In the genomic region with DNA sequence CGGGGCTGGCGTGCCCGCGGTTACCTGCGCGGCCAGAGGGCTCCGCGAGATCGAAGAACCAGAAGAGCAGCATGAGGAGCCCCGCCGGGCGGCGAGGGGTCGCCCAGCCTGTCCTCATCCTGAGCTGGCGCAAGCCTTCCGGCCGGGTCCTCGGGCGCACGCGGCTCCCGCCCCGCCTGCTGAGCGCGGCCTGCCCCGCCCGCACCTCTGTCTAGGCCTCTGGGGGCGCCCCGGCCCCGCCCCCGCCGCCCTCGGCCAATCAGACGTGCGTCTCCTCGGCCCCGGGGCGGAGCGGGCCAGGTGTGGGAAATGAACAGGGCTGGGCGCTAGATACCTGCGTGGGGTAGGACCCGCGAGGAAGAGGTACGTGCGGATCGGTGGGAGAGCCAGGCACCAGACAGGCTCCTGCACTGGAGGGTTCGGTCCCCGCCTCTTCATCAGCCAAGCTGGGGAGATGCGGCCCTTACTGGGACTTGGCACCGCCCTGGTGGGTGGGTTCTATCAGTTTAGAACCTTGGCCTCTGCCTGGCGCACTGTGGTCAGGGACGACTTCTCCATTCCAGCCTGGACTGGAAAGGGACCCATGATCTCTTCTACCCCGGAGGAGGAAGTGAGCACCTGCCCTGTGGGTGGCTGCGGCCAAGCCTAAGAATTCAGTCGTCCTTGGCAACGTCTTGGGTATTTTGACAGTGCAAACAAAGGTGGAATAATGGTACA, we compare ENCODE assay signal across 8 cellular contexts. TPM values are rescaled to one million over a fixed set of nuclear protein-coding genes. Genes with fewer than 3 reads are reported as not detected.
DNase-seq lines count a peak whose midpoint lies in the region; ATAC-seq and FAIRE-seq lines count a peak whose summit lies in the region.

LY75 (minus strand) TSS at position 192 of the 717 bp plus-strand sequence.

- no peaks in the 10 kb centered on the region for H3K9me3 Mint-ChIP-seq in activated naive CD8-positive, alpha-beta T cell treated with anti-CD3 and anti-CD28 coated beads, Interleukin-2, amount 10 ng/mL, durations not matched to agents 7 days and 5 days

- H3K4me1 Mint-ChIP-seq in activated naive CD8-positive, alpha-beta T cell treated with anti-CD3 and anti-CD28 coated beads, Interleukin-2, amount 10 ng/mL, durations not matched to agents 7 days and 5 days = peaks cover 17% of the 10 kb centered on the region

- POLR2A ChIA-PET in activated naive CD8-positive, alpha-beta T cell treated with anti-CD3 and anti-CD28 coated beads, Interleukin-2, amount 10 ng/mL, durations not matched to agents 7 days and 5 days (lab: Charles Lee) = interaction anchor here (0.8 to 1.7 kb wide), 3 partner anchors 10 to 192 kb away, joined by 3 to 17 read pairs (median 7); partner anchors contain the start of gene MARCHF7

- H3K36me3 Mint-ChIP-seq in activated naive CD8-positive, alpha-beta T cell treated with anti-CD3 and anti-CD28 coated beads, Interleukin-2, amount 10 ng/mL, durations not matched to agents 7 days and 5 days = peaks cover 4% of the 10 kb centered on the region

- H3K9me3 ChIP-seq in iPS DF 6.9 (ENCODE audit: control insufficient read depth, insufficient read depth, low read length) (no peaks in the 10 kb centered on the region), small intestine (ENCODE audit: control insufficient read depth, low read depth) (no peaks in the 10 kb centered on the region)

- no peak for FAIRE-seq in small intestine (lab: Jason Lieb, UNC)

- peak within 1 kb of the TSS; percentile 97 for H3K27ac Mint-ChIP-seq in activated naive CD8-positive, alpha-beta T cell treated with anti-CD3 and anti-CD28 coated beads, Interleukin-2, amount 10 ng/mL, durations not matched to agents 7 days and 5 days

- H3K36me3 ChIP-seq in iPS DF 6.9 (ENCODE audit: control insufficient read depth, insufficient read depth, low read length) (no peaks in the 10 kb centered on the region), small intestine (ENCODE audit: control insufficient read depth in 2 of 2, insufficient read depth in 2 of 2, low read length in 2 of 2) (no peaks in the 10 kb centered on the region)

- H3K4me1 ChIP-seq in iPS DF 6.9 (ENCODE audit: control insufficient read depth, insufficient read depth, low read length) (peaks cover 4% of the 10 kb centered on the region; the same call in 1 of the 2 replicates), small intestine (ENCODE audit: control insufficient read depth in 2 of 2, insufficient read depth in 1 of 2, low read depth in 1 of 2, low read length in 1 of 2) (peaks cover 0 to 7% of the 10 kb centered on the region in 2 donors)

- H3K4me3 Mint-ChIP-seq in activated naive CD8-positive, alpha-beta T cell treated with anti-CD3 and anti-CD28 coated beads, Interleukin-2, amount 10 ng/mL, durations not matched to agents 7 days and 5 days = peak within 1 kb of the TSS; percentile 98

- no CpG with 5 or more reads among the region's 56 CpGs for WGBS in iPS DF 6.9 (ENCODE audit: insufficient coverage, insufficient read length)
- WGBS in small intestine, 3 donors = 1 to 6% (median 2%) methylated on average over 39 to 56 of the region's 56 CpGs

- H3K27ac ChIP-seq in iPS DF 6.9 (ENCODE audit: low read length) = no peak within 1 kb of the TSS
- H3K27ac ChIP-seq in small intestine (ENCODE audit: low read depth in 1 of 2, low read length in 1 of 2) = peak within 1 kb of the TSS; percentile 94 to 95

- H3K4me3 ChIP-seq in iPS DF 6.9 (ENCODE audit: low read length) (peak within 1 kb of the TSS; percentile 75; the same call in 1 of the 2 replicates), small intestine (ENCODE audit: low read depth in 1 of 2, low read length in 2 of 2) (peak within 1 kb of the TSS; percentile 54 to 85)

- peaks cover 2% of the 10 kb centered on the region for H3K27me3 Mint-ChIP-seq in activated naive CD8-positive, alpha-beta T cell treated with anti-CD3 and anti-CD28 coated beads, Interleukin-2, amount 10 ng/mL, durations not matched to agents 7 days and 5 days

- peak; percentile 84 for ATAC-seq in HG03103 (IDR thresholded peaks at IDR 0.05; ENCODE audit: low read depth, unreplicated experiment)
- peak; percentile 89 for ATAC-seq in activated naive CD8-positive, alpha-beta T cell treated with anti-CD3 and anti-CD28 coated beads, Interleukin-2, amount 10 ng/mL, durations not matched to agents 7 days and 5 days (ENCODE audit: low read depth)

- H3K27me3 ChIP-seq in iPS DF 6.9 (ENCODE audit: control insufficient read depth, insufficient read depth, low read length) = peaks cover 10% of the 10 kb centered on the region; the same call in 1 of the 2 replicates
- no peaks in the 10 kb centered on the region for H3K27me3 ChIP-seq in small intestine (ENCODE audit: control insufficient read depth in 2 of 2, insufficient read depth in 2 of 2, low read length in 2 of 2)

- DNase-seq in NCI-H748 (lab: John Stamatoyannopoulos, UW; ENCODE audit: unreplicated experiment) = peak; percentile 61
- DNase-seq in NCI-H748 treated with DMSO at 0.1 percent for 48 hours (lab: John Stamatoyannopoulos, UW) = no peak
- DNase-seq in SKM-1 (lab: John Stamatoyannopoulos, UW; ENCODE audit: unreplicated experiment) = peak; percentile 95
- DNase-seq in activated naive CD8-positive, alpha-beta T cell treated with anti-CD3 and anti-CD28 coated beads, Interleukin-2, amount 10 ng/mL, durations not matched to agents 7 days and 5 days = peak; percentile 88
- peak; percentile 54 for DNase-seq in iPS DF 6.9 (ENCODE audit: low read depth, low spot score)
- peak; percentile 95 for DNase-seq in small intestine
- DNase-seq in NCI-H510A treated with DMSO at 0.1 percent for 48 hours (lab: John Stamatoyannopoulos, UW) = no peak

RNA-seq across cellular contexts. Expression of gene LY75, which starts in this region (rescaled TPM):
- 10 to 100 TPM; 29.7 to 34.7 TPM for total RNA-seq in activated naive CD8-positive, alpha-beta T cell treated with anti-CD3 and anti-CD28 coated beads, Interleukin-2, amount 10 ng/mL, durations not matched to agents 7 days and 5 days
- 10 to 100 TPM in 2 of 3 donors, 1 to 10 TPM in 1; 9.5 to 17.0 (median 16.1) TPM for polyA plus RNA-seq in small intestine

Comparison
In these comparisons a context has a peak if more than half of its experiments do, and no peak if none do; other contexts are left out.
1. DNase-seq: peak in NCI-H748 (single experiment), SKM-1 (single experiment), activated naive CD8-positive, alpha-beta T cell treated with anti-CD3 and anti-CD28 coated beads, Interleukin-2, amount 10 ng/mL, durations not matched to agents 7 days and 5 days (single experiment), iPS DF 6.9 (single experiment) and small intestine (single experiment); none in NCI-H748 treated with DMSO at 0.1 percent for 48 hours (single experiment) and NCI-H510A treated with DMSO at 0.1 percent for 48 hours (single experiment).